Comparison of ENCODE assay signal across 16 cellular contexts in the genomic region with DNA sequence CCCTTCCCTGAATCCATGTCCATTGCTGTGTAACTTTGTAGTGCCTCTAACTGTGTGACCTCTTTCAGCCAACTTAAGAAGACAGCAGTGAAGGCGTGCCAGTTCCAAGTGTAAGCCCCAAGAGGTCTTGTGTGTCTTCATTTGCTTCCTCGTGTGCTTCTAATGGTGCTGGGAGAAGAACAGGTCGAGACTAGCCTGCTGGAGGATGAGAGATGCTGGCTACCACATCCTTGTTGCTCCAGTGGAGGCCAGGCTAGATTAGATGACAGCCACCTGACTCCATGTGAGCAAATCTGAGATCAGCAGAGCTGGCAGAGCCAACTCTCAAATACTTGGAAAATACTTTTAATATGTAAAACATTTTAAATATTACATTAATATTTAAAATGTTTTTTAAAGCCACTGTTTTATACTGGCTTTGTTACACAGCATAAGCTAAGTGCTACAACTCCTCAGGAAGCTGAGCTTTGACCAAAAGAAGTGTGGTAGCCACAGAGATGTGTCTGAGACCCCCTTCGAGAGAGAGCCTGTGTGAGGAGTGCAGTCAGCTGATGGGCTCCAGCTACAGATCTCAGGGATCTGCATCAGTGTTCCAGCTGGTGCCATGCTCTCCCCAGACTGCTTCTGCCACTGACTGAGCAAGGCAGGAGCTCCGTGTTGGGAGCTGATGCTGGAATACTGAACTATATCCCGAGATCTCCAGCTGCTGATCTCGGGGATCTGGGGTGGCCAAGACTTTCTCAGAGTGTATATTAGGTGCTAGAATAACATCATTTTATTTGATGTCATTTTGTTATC. TPM values are rescaled to one million over a fixed set of nuclear protein-coding genes. Genes with fewer than 3 reads are reported as not detected.
A peak's percentile ranks its signal among the peaks of the same experiment; 100 is the strongest.
DNase-seq lines count a peak whose midpoint lies in the region; ATAC-seq and TF ChIP-seq lines count a peak whose summit lies in the region.
"Had no signal": no experiment of that assay in that cellular context is flagged by ENCODE, and none has a peak within 500 bp of the region (broad histone marks: within the 10 kb centered on the region; RNA-seq: fewer than 3 reads in every experiment).

No MANE protein-coding gene starts in this region.

- H3K27me3 ChIP-seq in foreskin keratinocyte: no peaks in the 10 kb centered on the region
- H3K27me3 ChIP-seq in osteoblast (ENCODE audit: insufficient read depth, low read length): no peaks in the 10 kb centered on the region

- no peak overlapping the region for H3K4me2 ChIP-seq in osteoblast (ENCODE audit: insufficient read depth, low read length)
- H3K4me2 ChIP-seq: A549, GM23338 had no signal

- no peak overlapping the region for H3K27ac Mint-ChIP-seq in activated CD8-positive, alpha-beta memory T cell treated with anti-CD3 and anti-CD28 coated beads, Interleukin-2, amount 10 ng/mL, durations not matched to agents 7 days and 5 days
- H3K27ac Mint-ChIP-seq: CD4-positive, alpha-beta T cell; GM23338 had no signal

- H3K4me3 ChIP-seq in epithelial cell of esophagus (ENCODE audit: low read length): no peak overlapping the region
- H3K4me3 ChIP-seq in osteoblast (ENCODE audit: insufficient read depth, low read length): no peak overlapping the region
- H3K4me3 ChIP-seq: A549, GM23338 had no signal

- DNase-seq in activated CD8-positive, alpha-beta memory T cell treated with anti-CD3 and anti-CD28 coated beads for 24 hours: peak; percentile 19
- DNase-seq in activated CD8-positive, alpha-beta memory T cell treated with anti-CD3 and anti-CD28 coated beads, Interleukin-2, amount 10 ng/mL, durations not matched to agents 7 days and 5 days: no peak
- DNase-seq in epithelial cell of esophagus (ENCODE audit: low read depth) (peak; percentile 82), foreskin keratinocyte (peak; percentile 32 to 78), osteoblast (ENCODE audit: insufficient read length, low spot score, missing footprints) (no peak), inferior parietal cortex (ENCODE audit: extremely low spot score) (no peak)
- DNase-seq: AML-193; Caco-2; CD4-positive, alpha-beta T cell; HCEC 1CT had no signal

- no peak overlapping the region for H3K4me3 Mint-ChIP-seq in activated CD8-positive, alpha-beta memory T cell treated with anti-CD3 and anti-CD28 coated beads, Interleukin-2, amount 10 ng/mL, durations not matched to agents 7 days and 5 days
- H3K4me3 Mint-ChIP-seq: CD4-positive, alpha-beta T cell; GM23338 had no signal

- no peaks in the 10 kb centered on the region for H3K27me3 Mint-ChIP-seq in activated CD8-positive, alpha-beta memory T cell treated with anti-CD3 and anti-CD28 coated beads, Interleukin-2, amount 10 ng/mL, durations not matched to agents 7 days and 5 days
- H3K27me3 Mint-ChIP-seq: CD4-positive, alpha-beta T cell had no signal

- peaks cover 3% of the 10 kb centered on the region for H3K4me1 ChIP-seq in foreskin keratinocyte
- H3K4me1 ChIP-seq in osteoblast (ENCODE audit: insufficient read depth, low read length): peaks cover 6% of the 10 kb centered on the region
- H3K4me1 ChIP-seq: A549, Caco-2 had no signal

- no peaks in the 10 kb centered on the region for H3K4me1 Mint-ChIP-seq in activated CD8-positive, alpha-beta memory T cell treated with anti-CD3 and anti-CD28 coated beads, Interleukin-2, amount 10 ng/mL, durations not matched to agents 7 days and 5 days

- H3K27ac ChIP-seq in foreskin keratinocyte (no peak overlapping the region), osteoblast (ENCODE audit: low read depth, low read length) (no peak overlapping the region)
- H3K27ac ChIP-seq: 22Rv1, A549, C4-2B had no signal

- TF ChIP-seq CTCF in epithelial cell of esophagus (IDR thresholded peaks at IDR 0.05; ENCODE audit: insufficient read depth, low read depth, low read length, missing control alignments) (no peak), foreskin keratinocyte (conservative IDR thresholded peaks at IDR 0.05) (no peak), osteoblast (IDR thresholded peaks at IDR 0.05; ENCODE audit: extremely low read depth, low read depth, low read length) (no peak)

- H3K9me3 ChIP-seq in osteoblast (ENCODE audit: low read depth, low read length): no peaks in the 10 kb centered on the region

- no peaks in the 10 kb centered on the region for H3K36me3 ChIP-seq in osteoblast (ENCODE audit: insufficient read depth, low read length)

- no peak for ATAC-seq in activated CD8-positive, alpha-beta memory T cell treated with anti-CD3 and anti-CD28 coated beads, Interleukin-2, amount 10 ng/mL, durations not matched to agents 7 days and 5 days
- ATAC-seq in foreskin keratinocyte (peak; percentile 33), GM18520 (IDR thresholded peaks at IDR 0.05; ENCODE audit: unreplicated experiment) (no peak)
- ATAC-seq: A549, GM23338 had no signal

- H3K36me3 Mint-ChIP-seq in activated CD8-positive, alpha-beta memory T cell treated with anti-CD3 and anti-CD28 coated beads, Interleukin-2, amount 10 ng/mL, durations not matched to agents 7 days and 5 days: peaks cover 7% of the 10 kb centered on the region

- no peaks in the 10 kb centered on the region for H3K79me2 ChIP-seq in osteoblast (ENCODE audit: insufficient read depth, low read length)

- H3K9me3 Mint-ChIP-seq in activated CD8-positive, alpha-beta memory T cell treated with anti-CD3 and anti-CD28 coated beads, Interleukin-2, amount 10 ng/mL, durations not matched to agents 7 days and 5 days (ENCODE audit: low read depth): peaks cover 3% of the 10 kb centered on the region
- H3K9me3 Mint-ChIP-seq: CD4-positive, alpha-beta T cell had no signal

- CTCF ChIA-PET in activated CD8-positive, alpha-beta memory T cell treated with anti-CD3 and anti-CD28 coated beads, Interleukin-2, amount 10 ng/mL, durations not matched to agents 7 days and 5 days (lab: Charles Lee): interaction anchor here (1.2 to 2.6 kb wide), 4 partner anchors 9 to 127 kb away, joined by 3 to 8 read pairs (median 6); a partner anchor contains a TSS

- H4K20me1 ChIP-seq in osteoblast (ENCODE audit: insufficient read depth, low read length): peaks cover 2% of the 10 kb centered on the region

- no peak overlapping the region for H2AFZ ChIP-seq in osteoblast (ENCODE audit: low read length)
- H2AFZ ChIP-seq: GM23338 had no signal

RNA-seq across cellular contexts. Expression of a gene that starts 8.9 kb away (rescaled TPM):
- total RNA-seq in activated CD8-positive, alpha-beta memory T cell treated with anti-CD3 and anti-CD28 coated beads, Interleukin-2, amount 10 ng/mL, durations not matched to agents 7 days and 5 days: under 1 TPM; 0.66 to 0.99 TPM
- 0.04 TPM in 1 of 2 replicates, not detected in the other for total RNA-seq in foreskin keratinocyte
- polyA plus RNA-seq in foreskin keratinocyte: 0.02 TPM in 1 of 2 replicates, not detected in the other
- under 0.01 TPM in 1 of 2 replicates, not detected in the other for total RNA-seq in osteoblast
- polyA plus RNA-seq: BJ had no signal

RNA-seq across cellular contexts. Expression of a gene that starts 28.0 kb away (rescaled TPM):
- under 1 TPM; 0.47 to 0.91 TPM for total RNA-seq in activated CD8-positive, alpha-beta memory T cell treated with anti-CD3 and anti-CD28 coated beads, Interleukin-2, amount 10 ng/mL, durations not matched to agents 7 days and 5 days
- total RNA-seq in foreskin keratinocyte (4.2 and 9.1 TPM in 2 replicates), osteoblast (26.4 and 26.5 TPM in 2 replicates)
- 0.31 and 0.58 TPM in 2 replicates for polyA plus RNA-seq in foreskin keratinocyte

Comparison
In these comparisons a context has a peak if more than half of its experiments do, and no peak if none do; other contexts are left out.
1. DNase-seq: peak in activated CD8-positive, alpha-beta memory T cell treated with anti-CD3 and anti-CD28 coated beads for 24 hours (single experiment), epithelial cell of esophagus (single experiment) and foreskin keratinocyte (2 of 2); none in activated CD8-positive, alpha-beta memory T cell treated with anti-CD3 and anti-CD28 coated beads, Interleukin-2, amount 10 ng/mL, durations not matched to agents 7 days and 5 days (single experiment), osteoblast (single experiment) and inferior parietal cortex (single experiment).